ENCODE assay signal across 8 cellular contexts in the genomic region with DNA sequence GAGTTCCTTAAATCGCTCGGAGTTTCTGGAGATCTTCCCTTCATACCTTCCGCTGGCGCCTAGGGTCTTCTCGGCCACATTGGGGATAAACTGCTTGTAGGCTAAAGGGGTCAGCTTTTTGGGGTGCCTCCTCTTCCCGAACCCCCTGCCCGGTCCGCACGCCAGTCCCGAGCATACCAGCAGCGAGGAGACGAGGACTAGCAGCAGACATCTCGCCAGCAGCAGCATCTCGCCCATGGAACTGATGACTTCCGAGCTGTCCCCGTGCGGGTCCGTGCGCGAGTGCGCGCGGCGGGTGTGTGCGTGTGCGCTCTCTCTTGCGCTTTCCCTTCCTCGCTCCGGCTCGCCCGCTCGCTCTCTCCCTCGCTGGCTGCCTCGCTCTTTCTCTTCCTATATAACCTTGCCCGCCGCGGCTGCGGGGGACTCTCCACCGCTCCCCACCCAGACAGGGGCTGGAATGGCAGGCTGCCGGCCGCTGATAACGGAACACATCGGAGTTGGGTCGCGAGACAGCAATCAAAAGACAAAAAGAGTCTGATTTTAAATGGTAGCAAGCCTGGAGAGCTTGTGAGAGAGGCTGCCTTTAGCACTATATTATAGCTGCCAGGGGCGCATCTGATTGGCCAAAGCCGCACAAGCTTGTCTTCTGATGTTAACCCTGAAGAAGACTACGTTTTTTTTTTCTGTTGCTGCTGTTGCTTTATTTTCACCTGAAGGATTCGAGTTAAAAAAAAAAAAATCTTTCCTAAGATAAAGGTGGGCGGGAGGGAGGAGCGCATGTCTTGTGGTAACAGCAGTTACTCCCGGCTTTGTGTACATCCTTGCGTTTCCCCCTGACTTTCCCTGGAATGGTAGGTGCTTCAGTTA. TPM values are rescaled to one million over a fixed set of nuclear protein-coding genes. Genes with fewer than 3 reads are reported as not detected.
A peak's percentile ranks its signal among the peaks of the same experiment; 100 is the strongest.
DNase-seq lines count a peak whose midpoint lies in the region; ATAC-seq and TF ChIP-seq lines count a peak whose summit lies in the region.

A gene (minus strand): TSS at position 569 of the 867 bp plus-strand sequence. CDS start 341 bp downstream, at position 228.

- H3K4me2 ChIP-seq in fibroblast of lung (ENCODE audit: extremely low read depth, insufficient read depth, low read length) (peak within 1 kb of the TSS; percentile 57), osteoblast (ENCODE audit: insufficient read depth, low read length) (peak within 1 kb of the TSS; percentile 69)

- H3K27ac Mint-ChIP-seq in Calu3 (ENCODE audit: unreplicated experiment) = no peak within 1 kb of the TSS

- 1 to 2% methylated on average over 53 of the region's 53 CpGs for WGBS in lower leg skin, 2 donors

- peaks cover 56% of the 10 kb centered on the region for H3K27me3 Mint-ChIP-seq in Calu3 (ENCODE audit: unreplicated experiment)

- CTCF ChIA-PET in Calu3 (lab: Charles Lee) = interaction anchor here (2.3 kb wide), 1 partner anchor 13 kb away, joined by 5 read pairs; no protein-coding TSS in a partner anchor

- ATAC-seq in GM21576 (IDR thresholded peaks at IDR 0.05; ENCODE audit: unreplicated experiment) (no peak), GM21723 (IDR thresholded peaks at IDR 0.05; ENCODE audit: unreplicated experiment) (no peak)

- H3K9ac ChIP-seq in NT2/D1 (ENCODE audit: insufficient read length, low read depth) (peak within 1 kb of the TSS; percentile 17), fibroblast of lung (ENCODE audit: insufficient read depth, low read length) (no peak within 1 kb of the TSS)

- BruUV-seq in Calu3 (replicated peaks; lab: Mats Ljungman, UMichigan) = no TSS peak

- no peak for TF ChIP-seq CTCF in Calu3 (IDR thresholded peaks at IDR 0.05; ENCODE audit: unreplicated experiment)
- TF ChIP-seq CTCF in fibroblast of lung (conservative IDR thresholded peaks at IDR 0.05 in 1 of 2, IDR thresholded peaks at IDR 0.05 in 1 of 2; ENCODE audit: low read depth in 1 of 2, low read length in 2 of 2) = no peak
- TF ChIP-seq CTCF in osteoblast (IDR thresholded peaks at IDR 0.05; ENCODE audit: extremely low read depth, low read depth, low read length) = no peak
- TF ChIP-seq CTCF in lower leg skin (IDR thresholded peaks at IDR 0.05) = no peak

- H3K27ac ChIP-seq in fibroblast of lung (ENCODE audit: insufficient read depth, low read length) (no peak within 1 kb of the TSS), osteoblast (ENCODE audit: low read depth, low read length) (no peak within 1 kb of the TSS)

- H3K27me3 ChIP-seq in NT2/D1 (ENCODE audit: insufficient read depth, insufficient read length) (peaks cover 79% of the 10 kb centered on the region), fibroblast of lung (ENCODE audit: control insufficient read depth, insufficient read depth, low read length) (peaks cover 58% of the 10 kb centered on the region), osteoblast (ENCODE audit: insufficient read depth, low read length) (peaks cover 67% of the 10 kb centered on the region)

- DNase-seq in Calu3 = peak; percentile 20
- no peak for DNase-seq in NT2/D1 (ENCODE audit: low read depth, low spot score)
- DNase-seq in fibroblast of lung (ENCODE audit: low read depth in 2 of 2) = peak; percentile 25 to 51
- DNase-seq in osteoblast (ENCODE audit: insufficient read length, low spot score, missing footprints) = peak; percentile 84
- no peak for DNase-seq in SW 1271 (lab: John Stamatoyannopoulos, UW)
- no peak for DNase-seq in lower leg skin (ENCODE audit: low spot score in 2 of 2)

- H2AFZ ChIP-seq in fibroblast of lung (ENCODE audit: low read length) (no peak within 1 kb of the TSS), osteoblast (ENCODE audit: low read length) (no peak within 1 kb of the TSS)

- H3K36me3 ChIP-seq in NT2/D1 (ENCODE audit: insufficient read depth, insufficient read length, low read length) (no peaks in the 10 kb centered on the region), fibroblast of lung (ENCODE audit: control insufficient read depth, insufficient read depth, low read length) (no peaks in the 10 kb centered on the region), osteoblast (ENCODE audit: insufficient read depth, low read length) (no peaks in the 10 kb centered on the region)

- intact Hi-C loops in Calu3 (cut with micrococcal nuclease; ENCODE audit: unreplicated experiment) = loop anchor here (10.0 kb wide), 1 partner anchor 953 kb away; no protein-coding TSS in a partner anchor
- intact Hi-C loops in lower leg skin (cut with DNase I; ENCODE audit: low total_unique reads) = no loop called here

- H4K20me1 ChIP-seq in fibroblast of lung (ENCODE audit: control insufficient read depth, extremely low read depth, insufficient read depth, low read length) = no peaks in the 10 kb centered on the region
- no peaks in the 10 kb centered on the region for H4K20me1 ChIP-seq in osteoblast (ENCODE audit: insufficient read depth, low read length)

- peaks cover 18% of the 10 kb centered on the region for H3K36me3 Mint-ChIP-seq in Calu3 (ENCODE audit: insufficient read depth, unreplicated experiment)

- H3K9me3 Mint-ChIP-seq in Calu3 (ENCODE audit: low read depth, unreplicated experiment) = no peaks in the 10 kb centered on the region

- no peak for TF ChIP-seq POLR2A in lower leg skin (IDR thresholded peaks at IDR 0.05)

- H3K4me1 ChIP-seq in NT2/D1 (ENCODE audit: insufficient read depth, insufficient read length) = peaks cover 3% of the 10 kb centered on the region
- H3K4me1 ChIP-seq in fibroblast of lung (ENCODE audit: control insufficient read depth, extremely low read depth, insufficient read depth, low read length) = no peaks in the 10 kb centered on the region
- no peaks in the 10 kb centered on the region for H3K4me1 ChIP-seq in osteoblast (ENCODE audit: insufficient read depth, low read length)

- H3K79me2 ChIP-seq in fibroblast of lung (ENCODE audit: control insufficient read depth, insufficient read depth, low read length) = no peaks in the 10 kb centered on the region
- H3K79me2 ChIP-seq in osteoblast (ENCODE audit: insufficient read depth, low read length) = no peaks in the 10 kb centered on the region

- H3K4me3 ChIP-seq in NT2/D1 (ENCODE audit: insufficient read length, low read depth) = peak within 1 kb of the TSS; percentile 34
- peak within 1 kb of the TSS in 2 of 4 experiments; percentile 35 to 44 for H3K4me3 ChIP-seq in fibroblast of lung (replicated peaks in 1 of 4; ENCODE audit: control extremely low read depth in 1 of 4, insufficient read depth in 1 of 4, low read depth in 3 of 4, low read length in 4 of 4)
- peak within 1 kb of the TSS; percentile 61 for H3K4me3 ChIP-seq in osteoblast (ENCODE audit: insufficient read depth, low read length)
- no peak within 1 kb of the TSS for H3K4me3 ChIP-seq in lower leg skin (ENCODE audit: low read depth, poor library complexity, severe bottlenecking)

- H3K4me1 Mint-ChIP-seq in Calu3 (ENCODE audit: low read depth, unreplicated experiment) = peaks cover 48% of the 10 kb centered on the region

- peak within 1 kb of the TSS; percentile 72 for H3K4me3 Mint-ChIP-seq in Calu3 (ENCODE audit: low read depth, unreplicated experiment)

- H3K9me3 ChIP-seq in NT2/D1 (ENCODE audit: insufficient read depth, low read length) (peaks cover 2% of the 10 kb centered on the region; the same call in 1 of the 2 replicates), fibroblast of lung (ENCODE audit: control insufficient read depth, insufficient read depth, low read depth, low read length) (no peaks in the 10 kb centered on the region), osteoblast (ENCODE audit: low read depth, low read length) (no peaks in the 10 kb centered on the region)

RNA-seq across cellular contexts. Expression of the gene that starts here (rescaled TPM):
- total RNA-seq in Calu3 (2022) (0.66 and 1.1 TPM in 2 replicates), fibroblast of lung (under 0.01 TPM in 2 replicates), osteoblast (not detected in 2 replicates), lower leg skin (not detected)
- polyA plus RNA-seq in fibroblast of lung = not detected in 2 replicates
- 0.07 TPM in 1 of 2 replicates, not detected in the other for polyA plus RNA-seq in fibroblast of lung (2012)
- not detected in 2 replicates for polyA minus RNA-seq in fibroblast of lung (ENCODE audit: low replicate concordance)

Comparison
In these comparisons a context has a peak if more than half of its experiments do, and no peak if none do; other contexts are left out.
1. Peak in DNase-seq and H3K4me2 ChIP-seq in fibroblast of lung; RNA of the gene not detected or under 1 TPM.
2. Peak in DNase-seq, H3K4me3 ChIP-seq and H3K4me2 ChIP-seq in osteoblast; RNA of the gene not detected or under 1 TPM.